Comparison of ENCODE assay signal across 35 cellular contexts in the genomic region with DNA sequence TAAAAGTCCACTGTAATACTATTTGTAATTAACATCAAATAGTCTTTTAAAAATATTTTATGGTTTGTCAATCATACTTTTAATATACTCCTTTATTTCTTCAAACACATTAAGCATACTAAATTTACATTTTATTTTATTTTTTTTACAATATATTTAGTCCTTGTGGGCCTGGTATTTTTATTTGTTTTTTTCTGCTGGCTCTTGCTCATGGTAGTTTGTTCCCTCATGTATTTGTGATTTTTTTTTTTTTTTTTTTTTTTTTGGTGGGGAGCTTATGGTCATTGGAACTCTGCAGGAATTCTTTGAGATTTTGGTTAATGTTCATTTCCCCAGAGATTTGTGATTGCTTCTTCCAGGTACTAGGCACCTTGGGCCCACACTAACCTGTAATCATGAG.
DNase-seq lines count a peak whose midpoint lies in the region; ATAC-seq, FAIRE-seq and TF ChIP-seq lines count a peak whose summit lies in the region.
"Had no signal": no experiment of that assay in that cellular context is flagged by ENCODE, and none has a peak within 500 bp of the region (broad histone marks: within the 10 kb centered on the region; RNA-seq: fewer than 3 reads in every experiment).

No MANE protein-coding gene starts in this region.

- H3K4me1 ChIP-seq in K562 (replicated peaks in 1 of 2; ENCODE audit: control insufficient read depth in 2 of 2, insufficient read depth in 2 of 2, low read length in 2 of 2): no peaks in the 10 kb centered on the region
- no peaks in the 10 kb centered on the region for H3K4me1 ChIP-seq in kidney (ENCODE audit: control insufficient read depth in 1 of 2, insufficient read depth in 1 of 2, low read depth in 1 of 2, low read length in 2 of 2)
- H3K4me1 ChIP-seq in osteoblast (ENCODE audit: insufficient read depth, low read length): no peaks in the 10 kb centered on the region
- H3K4me1 ChIP-seq: A549; BE2C; BLaER1; BLaER1 treated with 17β-estradiol and CSF1 and Interleukin-3, amounts not matched to agents 10 nM and 100 nM; Caco-2 had no signal

- DNase-seq in K562 (ENCODE audit: extremely low read depth in 1 of 4, low spot score in 3 of 4) (no peak), kidney (no peak), osteoblast (ENCODE audit: insufficient read length, low spot score, missing footprints) (peak; percentile 13), NCI-H2196 treated with DMSO at 0.1 percent for 48 hours (lab: John Stamatoyannopoulos, UW; ENCODE audit: unreplicated experiment) (no peak), HuH-7.5 (ENCODE audit: low spot score) (no peak), HEK293T (ENCODE audit: extremely low spot score) (no peak), CD1c-positive myeloid dendritic cell (ENCODE audit: extremely low spot score) (no peak)
- DNase-seq: 8988T; ACHN; AML-193; BE2C; C1 segment of cervical spinal cord; Caco-2; Calu3; CD4-positive, alpha-beta memory T cell; CD4-positive, alpha-beta T cell; CD4-positive, CD25-positive, alpha-beta regulatory T cell; CD8-positive, alpha-beta memory T cell; CD8-positive, alpha-beta T cell; COR-L47; DMS 273 treated with DMSO at 0.1 percent for 48 hours; DMS153; DMS53; DMS79; DMS79 treated with DMSO at 0.1 percent for 48 hours; DND-41; EL had no signal

- TF ChIP-seq EP300 in K562 (IDR thresholded peaks at IDR 0.05; ENCODE audit: low read length): no peak

- CTCF ChIA-PET in K562 (lab: Yijun Ruan, JAX; ENCODE audit: low intra/inter-chr PET ratio): interaction anchor here (0.6 kb wide), 1 partner anchor 16 kb away, joined by 3 read pairs; no protein-coding TSS in a partner anchor
- CTCF ChIA-PET in HEK293T (lab: Yijun Ruan, JAX): no interaction called here

- in situ Hi-C loops in K562 (cut with MboI): no loop called here

- ATAC-seq in K562: no peak
- ATAC-seq: A549; CD8-positive, alpha-beta T cell had no signal

- no TSS peak for BruUV-seq in K562 (replicated peaks; lab: Mats Ljungman, UMichigan)

- H3K27ac ChIP-seq in K562 (ENCODE audit: extremely low read depth, low read depth, low read length) (no peak overlapping the region), kidney (ENCODE audit: low read depth in 2 of 2, low read length in 2 of 2) (no peak overlapping the region), osteoblast (ENCODE audit: low read depth, low read length) (no peak overlapping the region)
- H3K27ac ChIP-seq: 22Rv1; A549; BLaER1; BLaER1 treated with 17β-estradiol and CSF1 and Interleukin-3, amounts not matched to agents 10 nM and 100 nM; C4-2B had no signal

- H3K4me3 ChIP-seq in K562 (no peak overlapping the region), kidney (ENCODE audit: low read length in 2 of 2) (no peak overlapping the region), osteoblast (ENCODE audit: insufficient read depth, low read length) (no peak overlapping the region)
- H3K4me3 ChIP-seq: A549; BLaER1; BLaER1 treated with 17β-estradiol and CSF1 and Interleukin-3, amounts not matched to agents 10 nM and 100 nM had no signal

- intact Hi-C loops in K562 (cut with micrococcal nuclease): no loop called here
- intact Hi-C loops in kidney (cut with DNase I): no loop called here

- H3K9me3 ChIP-seq in K562 (replicated peaks; ENCODE audit: control insufficient read depth, insufficient read depth, low read depth, low read length) (no peaks in the 10 kb centered on the region), kidney (ENCODE audit: control insufficient read depth in 1 of 2, low read length in 2 of 2) (peaks cover 2 to 3% of the 10 kb centered on the region in 2 donors), osteoblast (ENCODE audit: low read depth, low read length) (no peaks in the 10 kb centered on the region)
- H3K9me3 ChIP-seq: A549, BE2C, Caco-2 had no signal

- H2AFZ ChIP-seq in K562 (ENCODE audit: low read depth, low read length) (no peak overlapping the region), osteoblast (ENCODE audit: low read length) (no peak overlapping the region)

- H3K9ac ChIP-seq in K562 (ENCODE audit: insufficient read depth in 1 of 2, low read depth in 2 of 2, low read length in 2 of 2) (no peak overlapping the region), kidney (ENCODE audit: low read length in 2 of 2) (no peak overlapping the region)
- H3K9ac ChIP-seq: BLaER1; BLaER1 treated with 17β-estradiol and CSF1 and Interleukin-3, amounts not matched to agents 10 nM and 100 nM had no signal

- H3K9me1 ChIP-seq in K562 (ENCODE audit: control insufficient read depth, insufficient read depth, low read length): no peaks in the 10 kb centered on the region

- H3K4me2 ChIP-seq in K562 (ENCODE audit: insufficient read depth, low read length): no peak overlapping the region
- H3K4me2 ChIP-seq in osteoblast (ENCODE audit: insufficient read depth, low read length): no peak overlapping the region
- H3K4me2 ChIP-seq: A549; BLaER1; BLaER1 treated with 17β-estradiol and CSF1 and Interleukin-3, amounts not matched to agents 10 nM and 100 nM had no signal

- TF ChIP-seq CTCF in K562 (IDR thresholded peaks at IDR 0.05 in 2 of 3, conservative IDR thresholded peaks at IDR 0.05 in 1 of 3; ENCODE audit: insufficient read depth in 2 of 3, low read depth in 1 of 3, low read length in 3 of 3): no peak
- no peak for TF ChIP-seq CTCF in kidney (IDR thresholded peaks at IDR 0.05; ENCODE audit: borderline replicate concordance, extremely low read depth, insufficient read depth)
- no peak for TF ChIP-seq CTCF in osteoblast (IDR thresholded peaks at IDR 0.05; ENCODE audit: extremely low read depth, low read depth, low read length)

- TF ChIP-seq RAD21 in K562 (CRISPR knock-in tag; conservative IDR thresholded peaks at IDR 0.05 in 1 of 2, IDR thresholded peaks at IDR 0.05 in 1 of 2): no peak

- TF ChIP-seq POLR2A in K562 (conservative IDR thresholded peaks at IDR 0.05): no peak

- no peaks in the 10 kb centered on the region for H3K79me2 ChIP-seq in K562 (ENCODE audit: control insufficient read depth, insufficient read depth, low read length)
- no peaks in the 10 kb centered on the region for H3K79me2 ChIP-seq in osteoblast (ENCODE audit: insufficient read depth, low read length)

- H3K27me3 ChIP-seq in K562 (ENCODE audit: control insufficient read depth in 2 of 2, insufficient read depth in 2 of 2, low read length in 2 of 2) (no peaks in the 10 kb centered on the region), osteoblast (ENCODE audit: insufficient read depth, low read length) (no peaks in the 10 kb centered on the region)
- H3K27me3 ChIP-seq: BE2C; BLaER1; BLaER1 treated with 17β-estradiol and CSF1 and Interleukin-3, amounts not matched to agents 10 nM and 100 nM had no signal

- H4K20me1 ChIP-seq in K562 (replicated peaks; ENCODE audit: control insufficient read depth, insufficient read depth, low read length) (no peaks in the 10 kb centered on the region), osteoblast (ENCODE audit: insufficient read depth, low read length) (no peaks in the 10 kb centered on the region)
- H4K20me1 ChIP-seq: BLaER1; BLaER1 treated with 17β-estradiol and CSF1 and Interleukin-3, amounts not matched to agents 10 nM and 100 nM had no signal

- FAIRE-seq in K562 (lab: Jason Lieb, UNC) (no peak), endometrium (lab: Jason Lieb, UNC) (peak; percentile 29), kidney (lab: Jason Lieb, UNC) (peak; percentile 38)
- FAIRE-seq: A204.1, A549, D721Med had no signal

- POLR2A ChIA-PET in K562 (lab: Yijun Ruan, JAX): no interaction called here
- POLR2A ChIA-PET in HEK293T (lab: Yijun Ruan, JAX): no interaction called here

- H3K36me3 ChIP-seq in K562 (ENCODE audit: control insufficient read depth, insufficient read depth, low read length): no peaks in the 10 kb centered on the region
- H3K36me3 ChIP-seq in kidney (ENCODE audit: control insufficient read depth in 1 of 2, insufficient read depth in 2 of 2, low read length in 2 of 2): no peaks in the 10 kb centered on the region
- H3K36me3 ChIP-seq in osteoblast (ENCODE audit: insufficient read depth, low read length): no peaks in the 10 kb centered on the region
- H3K36me3 ChIP-seq: BE2C; BLaER1; BLaER1 treated with 17β-estradiol and CSF1 and Interleukin-3, amounts not matched to agents 10 nM and 100 nM had no signal

TF ChIP-seq in K562, 482 proteins besides CTCF, POLR2A, EP300 and RAD21 (continues in another document):
- TF ChIP-seq PYGO2 (tag; IDR thresholded peaks at IDR 0.05) (no peak), NCOA1 (IDR thresholded peaks at IDR 0.05; ENCODE audit: low read depth) (no peak), CEBPG (CRISPR knock-in tag; IDR thresholded peaks at IDR 0.05) (no peak), CEBPG (tag; conservative IDR thresholded peaks at IDR 0.05 in 1 of 2, IDR thresholded peaks at IDR 0.05 in 1 of 2) (no peak), PREB (CRISPR knock-in tag; IDR thresholded peaks at IDR 0.05) (no peak), ZNF41 (CRISPR knock-in tag; conservative IDR thresholded peaks at IDR 0.05) (peak; percentile 97), SRSF7 (optimal IDR thresholded peaks at IDR 0.05; ENCODE audit: low read depth, low read length) (no peak)

TF ChIP-seq in HEK293T, 16 proteins besides CTCF, POLR2A, EP300 and RAD21:
- TF ChIP-seq L3MBTL2 (conservative IDR thresholded peaks at IDR 0.05) (no peak), CTBP1 (IDR thresholded peaks at IDR 0.05; ENCODE audit: borderline replicate concordance) (no peak), ZNF384 (IDR thresholded peaks at IDR 0.05) (no peak), LEF1 (IDR thresholded peaks at IDR 0.05; ENCODE audit: borderline replicate concordance) (no peak), ARNT (IDR thresholded peaks at IDR 0.05) (no peak), NFRKB (IDR thresholded peaks at IDR 0.05) (no peak), ELF4 (IDR thresholded peaks at IDR 0.05) (no peak), FOXA1 (IDR thresholded peaks at IDR 0.05) (no peak), FOXM1 (IDR thresholded peaks at IDR 0.05; ENCODE audit: borderline replicate concordance) (no peak)
- TF ChIP-seq, protein P1, sequence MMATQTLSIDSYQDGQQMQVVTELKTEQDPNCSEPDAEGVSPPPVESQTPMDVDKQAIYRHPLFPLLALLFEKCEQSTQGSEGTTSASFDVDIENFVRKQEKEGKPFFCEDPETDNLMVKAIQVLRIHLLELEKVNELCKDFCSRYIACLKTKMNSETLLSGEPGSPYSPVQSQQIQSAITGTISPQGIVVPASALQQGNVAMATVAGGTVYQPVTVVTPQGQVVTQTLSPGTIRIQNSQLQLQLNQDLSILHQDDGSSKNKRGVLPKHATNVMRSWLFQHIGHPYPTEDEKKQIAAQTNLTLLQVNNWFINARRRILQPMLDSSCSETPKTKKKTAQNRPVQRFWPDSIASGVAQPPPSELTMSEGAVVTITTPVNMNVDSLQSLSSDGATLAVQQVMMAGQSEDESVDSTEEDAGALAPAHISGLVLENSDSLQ (IDR thresholded peaks at IDR 0.05): no peak
